ENCODE assay signal across 1 cellular context in the genomic region with DNA sequence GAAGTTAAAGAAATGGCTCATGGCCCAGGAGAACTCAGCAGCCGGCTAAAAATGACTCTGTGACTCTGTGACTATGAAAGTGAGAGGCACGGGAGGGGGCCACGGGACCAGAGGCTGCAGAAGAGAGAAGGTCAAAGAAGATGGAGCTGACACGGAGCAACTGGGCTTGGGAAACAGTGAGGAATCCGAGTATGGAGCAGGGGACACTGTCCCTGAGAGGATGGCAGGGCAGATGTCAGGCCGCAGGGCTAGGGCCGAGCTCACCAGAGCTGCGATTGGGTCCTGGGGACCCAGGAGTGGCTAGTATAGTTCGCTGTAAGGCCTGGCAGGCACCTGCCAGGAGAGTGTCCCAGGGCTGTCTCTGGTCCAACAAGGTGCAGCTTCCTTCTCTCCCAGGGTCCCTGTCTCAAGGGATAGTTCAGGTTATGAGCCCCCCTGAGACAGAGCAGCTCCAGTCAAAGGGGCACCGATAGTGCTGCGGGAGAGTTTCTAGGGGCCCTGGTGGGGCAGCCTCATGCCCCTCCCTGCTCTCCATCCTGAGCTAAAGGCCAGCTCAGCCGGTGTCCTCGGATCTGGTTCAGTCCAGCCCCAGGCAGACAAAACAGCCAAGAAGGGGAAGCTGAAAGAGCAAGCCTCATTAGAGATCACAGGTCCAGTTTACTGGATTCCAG.
TF ChIP-seq lines count a peak whose summit lies in the region.

No MANE protein-coding gene starts in this region.

TF ChIP-seq in GM12891, 5 proteins besides CTCF, POLR2A, EP300 and RAD21 (continued from another document):
- no peak for TF ChIP-seq SPI1 (IDR thresholded peaks at IDR 0.05; ENCODE audit: low read depth, low read length)
